ENCODE assay signal across 21 cellular contexts in genomic region chr16:26316683-26317464, GRCh38.
DNase-seq lines count a peak whose midpoint lies in the region; ATAC-seq and TF ChIP-seq lines count a peak whose summit lies in the region.
"Had no signal": no experiment of that assay in that cellular context is flagged by ENCODE, and none has a peak within 500 bp of the region (broad histone marks: within the 10 kb centered on the region; RNA-seq: fewer than 3 reads in every experiment).

No MANE protein-coding gene starts in this region.

- H3K4me1 Mint-ChIP-seq in WTC11, result peaks cover 8% of the 10 kb centered on the region
- H3K4me1 Mint-ChIP-seq in progenitor cell of endocrine pancreas (ENCODE audit: low read depth), result no peaks in the 10 kb centered on the region
- H3K4me1 Mint-ChIP-seq in stimulated activated memory B cell treated with anti-CD40 and anti-IgM and Interleukin-4, amounts not matched to agents 10 μg/mL and 1 μg/mL and 100 μg/mL, for 72 hours, result no peaks in the 10 kb centered on the region
- H3K4me1 Mint-ChIP-seq: activated CD4-positive, alpha-beta memory T cell treated with anti-CD3 and anti-CD28 coated beads, Interleukin-2, amount 10 ng/mL, durations not matched to agents 7 days and 5 days; nephron had no signal

- TF ChIP-seq EP300 in SK-N-SH (IDR thresholded peaks at IDR 0.05; ENCODE audit: borderline replicate concordance in 1 of 2, low read depth in 1 of 2, low read length in 1 of 2), result no peak

- H3K79me2 ChIP-seq in SK-N-SH (ENCODE audit: insufficient read depth), result no peaks in the 10 kb centered on the region

- H3K36me3 ChIP-seq in SK-N-SH (replicated peaks in 1 of 2; ENCODE audit: control insufficient read depth in 1 of 2, insufficient read depth in 2 of 2, low read length in 1 of 2), result no peaks in the 10 kb centered on the region
- H3K36me3 ChIP-seq: breast epithelium, left lung, prostate gland, WERI-Rb-1 had no signal

- H3K36me3 Mint-ChIP-seq in WTC11 (no peaks in the 10 kb centered on the region), progenitor cell of endocrine pancreas (ENCODE audit: insufficient read depth) (no peaks in the 10 kb centered on the region)
- H3K36me3 Mint-ChIP-seq in stimulated activated memory B cell treated with anti-CD40 and anti-IgM and Interleukin-4, amounts not matched to agents 10 μg/mL and 1 μg/mL and 100 μg/mL, for 72 hours, result no peaks in the 10 kb centered on the region

- 14% methylated on average over 12 of the region's 12 CpGs for WGBS in SK-N-SH (ENCODE audit: low lambda C conversion rate)

- ATAC-seq in SK-N-SH treated with all-trans-retinoic acid at 6 μM for 48 hours (no peak), WTC11 (peak; percentile 74)
- no peak for ATAC-seq in stimulated activated memory B cell treated with anti-CD40 and anti-IgM and Interleukin-4, amounts not matched to agents 10 μg/mL and 1 μg/mL and 100 μg/mL, for 72 hours
- ATAC-seq: left lung had no signal

- H3K9me3 Mint-ChIP-seq in WTC11 (0 out of 2 replicates have a peak, but pooled peaks cover under 1% of the 10 kb centered on the region), progenitor cell of endocrine pancreas (ENCODE audit: low read depth) (no peaks in the 10 kb centered on the region)
- peaks cover 7% of the 10 kb centered on the region for H3K9me3 Mint-ChIP-seq in stimulated activated memory B cell treated with anti-CD40 and anti-IgM and Interleukin-4, amounts not matched to agents 10 μg/mL and 1 μg/mL and 100 μg/mL, for 72 hours
- H3K9me3 Mint-ChIP-seq: activated CD4-positive, alpha-beta memory T cell treated with anti-CD3 and anti-CD28 coated beads, Interleukin-2, amount 10 ng/mL, durations not matched to agents 7 days and 5 days; nephron had no signal

- H3K9ac ChIP-seq in SK-N-SH, result no peak overlapping the region

- POLR2A ChIA-PET in SK-N-SH (lab: Yijun Ruan, JAX), result no interaction called here
- POLR2A ChIA-PET in WTC11 (lab: Charles Lee), result no interaction called here

- H3F3A ChIP-seq in SK-N-SH (replicated peaks; ENCODE audit: insufficient read depth), result no peaks in the 10 kb centered on the region

- H3K4me3 ChIP-seq in SK-N-SH (ENCODE audit: low read depth in 2 of 2, low read length in 1 of 2), result no peak overlapping the region
- H3K4me3 ChIP-seq: breast epithelium, coronary artery, left lung, prostate gland, SK-N-MC had no signal

- no peak overlapping the region for H3K27ac ChIP-seq in SK-N-SH (ENCODE audit: low read depth in 2 of 2, low read length in 1 of 2)
- H3K27ac ChIP-seq: 22Rv1, breast epithelium, coronary artery, left lung, prostate gland, SK-N-MC, WERI-Rb-1 had no signal

- no peak overlapping the region for H3K4me2 ChIP-seq in SK-N-SH

- 0 out of 2 replicates have a peak, but pooled peaks cover 3% of the 10 kb centered on the region for H3K27me3 Mint-ChIP-seq in WTC11 (ENCODE audit: low read depth)
- peaks cover 17% of the 10 kb centered on the region for H3K27me3 Mint-ChIP-seq in progenitor cell of endocrine pancreas
- no peaks in the 10 kb centered on the region for H3K27me3 Mint-ChIP-seq in stimulated activated memory B cell treated with anti-CD40 and anti-IgM and Interleukin-4, amounts not matched to agents 10 μg/mL and 1 μg/mL and 100 μg/mL, for 72 hours
- H3K27me3 Mint-ChIP-seq: activated CD4-positive, alpha-beta memory T cell treated with anti-CD3 and anti-CD28 coated beads, Interleukin-2, amount 10 ng/mL, durations not matched to agents 7 days and 5 days had no signal

- DNase-seq in SK-N-SH (no peak), WTC11 (ENCODE audit: low spot score) (peak; percentile 65), iPS-NIHi7 (ENCODE audit: extremely low spot score) (peak; percentile 30), progenitor cell of endocrine pancreas (ENCODE audit: low spot score, unreplicated experiment) (peak; percentile 47), dermis blood vessel endothelial cell (no peak), NCI-H774 (lab: John Stamatoyannopoulos, UW) (no peak)
- DNase-seq: activated CD4-positive, alpha-beta memory T cell treated with anti-CD3 and anti-CD28 coated beads, Interleukin-2, amount 10 ng/mL, durations not matched to agents 7 days and 5 days; activated gamma-delta T cell; left lung; MM.1S; NCI-H1436 treated with DMSO at 0.1 percent for 48 hours; RPMI8226; WERI-Rb-1 had no signal

- CTCF ChIA-PET in SK-N-SH (lab: Yijun Ruan, JAX), result no interaction called here
- CTCF ChIA-PET in WTC11 (lab: Charles Lee), result no interaction called here

- H3K4me3 Mint-ChIP-seq in WTC11 (no peak overlapping the region), progenitor cell of endocrine pancreas (ENCODE audit: low read depth) (no peak overlapping the region)
- no peak overlapping the region for H3K4me3 Mint-ChIP-seq in stimulated activated memory B cell treated with anti-CD40 and anti-IgM and Interleukin-4, amounts not matched to agents 10 μg/mL and 1 μg/mL and 100 μg/mL, for 72 hours
- H3K4me3 Mint-ChIP-seq: activated CD4-positive, alpha-beta memory T cell treated with anti-CD3 and anti-CD28 coated beads, Interleukin-2, amount 10 ng/mL, durations not matched to agents 7 days and 5 days; nephron had no signal

- TF ChIP-seq RAD21 in SK-N-SH (IDR thresholded peaks at IDR 0.05; ENCODE audit: low read length), result no peak

- H3K9me2 ChIP-seq in SK-N-SH, result no peaks in the 10 kb centered on the region

- no peaks in the 10 kb centered on the region for H4K20me1 ChIP-seq in SK-N-SH (ENCODE audit: insufficient read depth)

- no peak overlapping the region for H2AFZ ChIP-seq in SK-N-SH (ENCODE audit: low read depth)

- H3K27ac Mint-ChIP-seq in WTC11 (no peak overlapping the region), progenitor cell of endocrine pancreas (no peak overlapping the region)
- no peak overlapping the region for H3K27ac Mint-ChIP-seq in stimulated activated memory B cell treated with anti-CD40 and anti-IgM and Interleukin-4, amounts not matched to agents 10 μg/mL and 1 μg/mL and 100 μg/mL, for 72 hours
- H3K27ac Mint-ChIP-seq: activated CD4-positive, alpha-beta memory T cell treated with anti-CD3 and anti-CD28 coated beads, Interleukin-2, amount 10 ng/mL, durations not matched to agents 7 days and 5 days; nephron had no signal

- no peaks in the 10 kb centered on the region for H3K9me3 ChIP-seq in SK-N-SH
- H3K9me3 ChIP-seq: breast epithelium, left lung, prostate gland had no signal

- H3K4me1 ChIP-seq in SK-N-SH (ENCODE audit: control insufficient read depth in 1 of 2, insufficient read depth in 2 of 2, low read depth in 1 of 2, low read length in 1 of 2), result no peaks in the 10 kb centered on the region
- H3K4me1 ChIP-seq: breast epithelium, left lung, prostate gland had no signal

- no peaks in the 10 kb centered on the region for H3K27me3 ChIP-seq in SK-N-SH (ENCODE audit: insufficient read depth)
- H3K27me3 ChIP-seq: breast epithelium, left lung had no signal

- TF ChIP-seq CTCF in SK-N-SH (IDR thresholded peaks at IDR 0.05), result no peak
- TF ChIP-seq CTCF in WTC11 (IDR thresholded peaks at IDR 0.05), result no peak
- TF ChIP-seq CTCF in progenitor cell of endocrine pancreas (IDR thresholded peaks at IDR 0.05; ENCODE audit: unreplicated experiment), result no peak

TF ChIP-seq in SK-N-SH treated with all-trans-retinoic acid at 6 μM for 48 hours, 23 proteins besides CTCF, POLR2A, EP300 and RAD21 (continues in another document):
- no peak for TF ChIP-seq GLIS3 (CRISPR knock-in tag; IDR thresholded peaks at IDR 0.05)
- no peak for TF ChIP-seq SNAI2 (CRISPR knock-in tag; IDR thresholded peaks at IDR 0.05)
- TF ChIP-seq, protein P1, sequence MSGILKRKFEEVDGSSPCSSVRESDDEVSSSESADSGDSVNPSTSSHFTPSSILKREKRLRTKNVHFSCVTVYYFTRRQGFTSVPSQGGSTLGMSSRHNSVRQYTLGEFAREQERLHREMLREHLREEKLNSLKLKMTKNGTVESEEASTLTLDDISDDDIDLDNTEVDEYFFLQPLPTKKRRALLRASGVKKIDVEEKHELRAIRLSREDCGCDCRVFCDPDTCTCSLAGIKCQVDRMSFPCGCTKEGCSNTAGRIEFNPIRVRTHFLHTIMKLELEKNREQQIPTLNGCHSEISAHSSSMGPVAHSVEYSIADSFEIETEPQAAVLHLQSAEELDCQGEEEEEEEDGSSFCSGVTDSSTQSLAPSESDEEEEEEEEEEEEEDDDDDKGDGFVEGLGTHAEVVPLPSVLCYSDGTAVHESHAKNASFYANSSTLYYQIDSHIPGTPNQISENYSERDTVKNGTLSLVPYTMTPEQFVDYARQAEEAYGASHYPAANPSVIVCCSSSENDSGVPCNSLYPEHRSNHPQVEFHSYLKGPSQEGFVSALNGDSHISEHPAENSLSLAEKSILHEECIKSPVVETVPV (CRISPR knock-in tag; IDR thresholded peaks at IDR 0.05), result no peak

TF ChIP-seq in WTC11, 78 proteins besides CTCF, POLR2A, EP300 and RAD21 (continues in another document):
- TF ChIP-seq GABPB1 (CRISPR knock-in tag; IDR thresholded peaks at IDR 0.05) (no peak), ZNF396 (CRISPR knock-in tag; IDR thresholded peaks at IDR 0.05; ENCODE audit: borderline replicate concordance) (no peak), ZNF232 (CRISPR knock-in tag; IDR thresholded peaks at IDR 0.05) (peak; percentile 88; the same call in 1 of the 2 replicates), SP1 (CRISPR knock-in tag; conservative IDR thresholded peaks at IDR 0.05) (no peak), ZNF512 (CRISPR knock-in tag; IDR thresholded peaks at IDR 0.05; ENCODE audit: borderline replicate concordance) (no peak), TEAD1 (CRISPR knock-in tag; IDR thresholded peaks at IDR 0.05) (peak; percentile 72; the same call in 1 of the 2 replicates)
- TF ChIP-seq, protein P2, sequence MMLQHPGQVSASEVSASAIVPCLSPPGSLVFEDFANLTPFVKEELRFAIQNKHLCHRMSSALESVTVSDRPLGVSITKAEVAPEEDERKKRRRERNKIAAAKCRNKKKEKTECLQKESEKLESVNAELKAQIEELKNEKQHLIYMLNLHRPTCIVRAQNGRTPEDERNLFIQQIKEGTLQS (CRISPR knock-in tag; conservative IDR thresholded peaks at IDR 0.05), result no peak

Comparison
In these comparisons a context has a peak if more than half of its experiments do, and no peak if none do; other contexts are left out.
1. DNase-seq: peak in WTC11 (single experiment), iPS-NIHi7 (single experiment) and progenitor cell of endocrine pancreas (single experiment); none in SK-N-SH (single experiment), dermis blood vessel endothelial cell (single experiment) and NCI-H774 (single experiment).
2. Of the 6 proteins assayed by ChIP-seq in both WTC11 and SK-N-SH: peak only in WTC11: MAX, TEAD4 and USF1; only in SK-N-SH: none; in both: none; in neither: 3.